1 cellular context compared by ENCODE assay signal in genomic region chr6:117381749-117382148, GRCh38.
TF ChIP-seq lines count a peak whose summit lies in the region.

No MANE protein-coding gene starts in this region.

TF ChIP-seq in HepG2, 621 proteins besides CTCF, POLR2A, EP300 and RAD21 (continued from another document):
- TF ChIP-seq PAXIP1 (CRISPR knock-in tag; conservative IDR thresholded peaks at IDR 0.05), result no peak
- no peak for TF ChIP-seq HOXA9 (CRISPR knock-in tag; IDR thresholded peaks at IDR 0.05; ENCODE audit: borderline replicate concordance)
- TF ChIP-seq ZBTB49 (CRISPR knock-in tag; IDR thresholded peaks at IDR 0.05; ENCODE audit: borderline replicate concordance), result no peak
- no peak for TF ChIP-seq NFE2L1 (CRISPR knock-in tag; IDR thresholded peaks at IDR 0.05; ENCODE audit: borderline replicate concordance)
- no peak for TF ChIP-seq MBD4 (IDR thresholded peaks at IDR 0.05; ENCODE audit: borderline replicate concordance, low read length)
- TF ChIP-seq DDIT3 (CRISPR knock-in tag; IDR thresholded peaks at IDR 0.05), result no peak
